In genomic region chr12:18284461-18284860, GRCh38 we compare ENCODE assay signal across 19 cellular contexts. TPM values are rescaled to one million over a fixed set of nuclear protein-coding genes. Genes with fewer than 3 reads are reported as not detected.
DNase-seq lines count a peak whose midpoint lies in the region; ATAC-seq and TF ChIP-seq lines count a peak whose summit lies in the region.
"Had no signal": no experiment of that assay in that cellular context is flagged by ENCODE, and none has a peak within 500 bp of the region (broad histone marks: within the 10 kb centered on the region; RNA-seq: fewer than 3 reads in every experiment).

No MANE protein-coding gene starts in this region.

- no peaks in the 10 kb centered on the region for H3K27me3 Mint-ChIP-seq in type B pancreatic cell

- peak overlapping the region; percentile 63 for H3K27ac ChIP-seq in SK-N-MC

- ATAC-seq in GM21447 (IDR thresholded peaks at IDR 0.05; ENCODE audit: unreplicated experiment) = no peak

- peaks cover 9% of the 10 kb centered on the region for H3K4me1 Mint-ChIP-seq in type B pancreatic cell (ENCODE audit: unreplicated experiment)
- H3K4me1 Mint-ChIP-seq: CD14-positive monocyte had no signal

- H3K36me3 ChIP-seq in SK-N-MC (ENCODE audit: insufficient read depth, low read length) = no peaks in the 10 kb centered on the region

- H3K9me3 ChIP-seq in SK-N-MC (ENCODE audit: low read depth, low read length) = peaks cover 4% of the 10 kb centered on the region; the same call in 1 of the 2 replicates

- no peaks in the 10 kb centered on the region for H3K9me3 Mint-ChIP-seq in type B pancreatic cell

- TF ChIP-seq CTCF in fibroblast of villous mesenchyme (IDR thresholded peaks at IDR 0.05; ENCODE audit: insufficient read depth, low read depth, low read length) = no peak
- TF ChIP-seq CTCF in type B pancreatic cell (conservative IDR thresholded peaks at IDR 0.05) = no peak

- peak overlapping the region; percentile 63 for H3K4me3 ChIP-seq in SK-N-MC
- H3K4me3 ChIP-seq in fibroblast of villous mesenchyme (ENCODE audit: low read depth, low read length) = no peak overlapping the region

- H3K9ac ChIP-seq in SK-N-MC (ENCODE audit: insufficient read length) = no peak overlapping the region

- H3K36me3 Mint-ChIP-seq in type B pancreatic cell = peaks cover 14% of the 10 kb centered on the region
- H3K36me3 Mint-ChIP-seq: CD14-positive monocyte had no signal

- H3K4me3 Mint-ChIP-seq in type B pancreatic cell = peak overlapping the region; percentile 12
- H3K4me3 Mint-ChIP-seq: CD14-positive monocyte had no signal

- DNase-seq in SK-N-MC (ENCODE audit: low read depth, low spot score) (peak; percentile 57), dermis blood vessel endothelial cell (peak; percentile 70), fibroblast of villous mesenchyme (ENCODE audit: low read depth) (peak; percentile 25), type B pancreatic cell (ENCODE audit: extremely low spot score, unreplicated experiment) (no peak), NCI-H82 treated with DMSO at 0.1 percent for 48 hours (lab: John Stamatoyannopoulos, UW; ENCODE audit: unreplicated experiment) (no peak), hypothalamus (lab: John Stamatoyannopoulos, UW) (no peak)
- DNase-seq: ACHN, AML-193, HCEC 1CT, IMR-90, Karpas-422, MM.1S, NCI-H1092 treated with DMSO at 0.1 percent for 48 hours, NCI-H2081 treated with DMSO at 0.1 percent for 48 hours, NCI-H510A treated with DMSO at 0.1 percent for 48 hours, NCI-H82 had no signal

- H3K27ac Mint-ChIP-seq in type B pancreatic cell = peak overlapping the region; percentile 11
- H3K27ac Mint-ChIP-seq: CD14-positive monocyte had no signal

RNA-seq across cellular contexts. Expression of gene PIK3C2G, which starts 23.1 kb away (rescaled TPM):
- total RNA-seq in dermis blood vessel endothelial cell (1.0 and 3.0 TPM in 2 replicates), fibroblast of villous mesenchyme (not detected in 2 replicates), type B pancreatic cell (ENCODE audit: low replicate concordance) (4.6 and 8.4 TPM in 2 replicates)
- total RNA-seq: HT1080, IMR-90 had no signal

Comparison
In these comparisons a context has a peak if more than half of its experiments do, and no peak if none do; other contexts are left out.
1. DNase-seq: peak in SK-N-MC (single experiment), dermis blood vessel endothelial cell (single experiment) and fibroblast of villous mesenchyme (single experiment); none in type B pancreatic cell (single experiment), NCI-H82 treated with DMSO at 0.1 percent for 48 hours (single experiment) and hypothalamus (0 of 51).